In the genomic region with DNA sequence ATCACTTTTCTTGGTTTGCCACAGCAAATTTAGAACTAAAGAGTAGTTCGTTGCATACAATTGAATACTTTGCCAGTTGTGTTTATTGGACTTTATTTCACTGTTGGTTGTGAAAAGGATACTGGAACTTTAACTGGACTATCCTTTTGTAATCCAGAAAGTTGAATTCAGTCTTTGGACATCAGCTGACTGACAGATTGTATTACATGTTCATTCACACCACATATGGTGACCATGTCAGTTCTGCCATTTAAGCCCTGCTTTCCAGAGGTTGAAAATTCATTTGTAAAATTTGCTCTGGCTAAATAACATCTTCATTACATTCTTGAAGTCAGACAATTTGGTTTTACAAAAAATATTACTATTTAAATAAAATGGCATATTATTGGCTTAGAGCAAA, we compare ENCODE assay signal across 26 cellular contexts.
"Had no signal": no experiment of that assay in that cellular context is flagged by ENCODE, and none has a peak within 500 bp of the region (broad histone marks: within the 10 kb centered on the region; RNA-seq: fewer than 3 reads in every experiment).

No MANE protein-coding gene starts in this region.

- ATAC-seq: natural killer cell treated with Interleukin-12 subunit alpha and Interleukin-12 subunit beta and Interleukin-15 and Interleukin-18, amount 100 ng/mL, for 72 hours; pancreas; right cardiac atrium; right lobe of liver; stimulated activated effector memory CD8-positive, alpha-beta T cell treated with anti-CD3 and anti-CD28 coated beads, Interleukin-12 subunit alpha, Interleukin-12 subunit beta, amount 100 ng/mL, for 72 hours; stimulated activated naive B cell treated with anti-CD40 and anti-IgM and Interleukin-4, amounts not matched to agents 10 μg/mL and 1 μg/mL and 100 μg/mL, for 72 hours had no signal

- H3K4me1 Mint-ChIP-seq: nephron progenitor cell; neural crest cell; stimulated activated effector memory CD8-positive, alpha-beta T cell treated with anti-CD3 and anti-CD28 coated beads, Interleukin-12 subunit alpha, Interleukin-12 subunit beta, amount 100 ng/mL, for 72 hours; stimulated activated naive B cell treated with anti-CD40 and anti-IgM and Interleukin-4, amounts not matched to agents 10 μg/mL and 1 μg/mL and 100 μg/mL, for 72 hours had no signal

- DNase-seq: nephron progenitor cell; nucleus accumbens; pancreas; right cardiac atrium; right lobe of liver; sigmoid colon; small intestine; stimulated activated CD4-positive, alpha-beta T cell treated with anti-CD3 and anti-CD28 coated beads, Interleukin-15, amount 100 ng/mL, for 24 hours; stimulated activated CD4-positive, alpha-beta T cell treated with anti-CD3 and anti-CD28 coated beads, Interleukin-2, amount 100 ng/mL, for 24 hours; stimulated activated CD4-positive, alpha-beta T cell treated with anti-CD3 and anti-CD28 coated beads, Interleukin-2, amount 100 ng/mL, for 48 hours; stimulated activated CD4-positive, alpha-beta T cell treated with anti-CD3 and anti-CD28 coated beads, Interleukin-4, amount 100 ng/mL, for 24 hours; stimulated activated naive B cell treated with anti-CD40 and anti-IgM and Interleukin-4, amounts not matched to agents 10 μg/mL and 1 μg/mL and 100 μg/mL, for 72 hours; stimulated activated naive CD4-positive, alpha-beta T cell treated with Interleukin-2 at 50 U/mL for 16 hours; stomach; thyroid gland; trophoblast cell; upper lobe of left lung had no signal

- H3K9me3 Mint-ChIP-seq: natural killer cell treated with Interleukin-12 subunit alpha and Interleukin-12 subunit beta and Interleukin-15 and Interleukin-18, amount 100 ng/mL, for 72 hours; nephron progenitor cell; neural crest cell; stimulated activated effector memory CD8-positive, alpha-beta T cell treated with anti-CD3 and anti-CD28 coated beads, Interleukin-12 subunit alpha, Interleukin-12 subunit beta, amount 100 ng/mL, for 72 hours; stimulated activated naive B cell treated with anti-CD40 and anti-IgM and Interleukin-4, amounts not matched to agents 10 μg/mL and 1 μg/mL and 100 μg/mL, for 72 hours; stimulated activated naive CD8-positive, alpha-beta T cell treated with anti-CD3 and anti-CD28 coated beads, Interleukin-15, Interleukin-2, amounts not matched to agents 100 ng/mL and 50 ng/mL, for 24 hours had no signal

- H3K27me3 ChIP-seq: neutrophil, pancreas, right lobe of liver, sigmoid colon, stomach, thyroid gland, tibial nerve, upper lobe of left lung, vagina had no signal

- H3K27ac Mint-ChIP-seq: natural killer cell treated with Interleukin-12 subunit alpha and Interleukin-12 subunit beta and Interleukin-15 and Interleukin-18, amount 100 ng/mL, for 72 hours; nephron progenitor cell; stimulated activated effector memory CD8-positive, alpha-beta T cell treated with anti-CD3 and anti-CD28 coated beads, Interleukin-12 subunit alpha, Interleukin-12 subunit beta, amount 100 ng/mL, for 72 hours; stimulated activated naive B cell treated with anti-CD40 and anti-IgM and Interleukin-4, amounts not matched to agents 10 μg/mL and 1 μg/mL and 100 μg/mL, for 72 hours; stimulated activated naive CD8-positive, alpha-beta T cell treated with anti-CD3 and anti-CD28 coated beads, Interleukin-15, Interleukin-2, amounts not matched to agents 100 ng/mL and 50 ng/mL, for 24 hours had no signal

- H3K4me3 ChIP-seq: pancreas, prostate gland, right lobe of liver, sigmoid colon, stomach, thoracic aorta, thyroid gland, tibial nerve, upper lobe of left lung, vagina had no signal

- H3K9me3 ChIP-seq: neutrophil, pancreas, prostate gland, right lobe of liver, sigmoid colon, stomach, thoracic aorta, thyroid gland, tibial nerve, upper lobe of left lung, vagina had no signal

- H3K36me3 ChIP-seq: neutrophil, prostate gland had no signal

- H3K27ac ChIP-seq: neutrophil, pancreas, prostate gland, right lobe of liver, sigmoid colon, stomach, thoracic aorta, thyroid gland, tibial nerve, upper lobe of left lung, vagina had no signal

- H3K27me3 Mint-ChIP-seq: natural killer cell treated with Interleukin-12 subunit alpha and Interleukin-12 subunit beta and Interleukin-15 and Interleukin-18, amount 100 ng/mL, for 72 hours; stimulated activated naive B cell treated with anti-CD40 and anti-IgM and Interleukin-4, amounts not matched to agents 10 μg/mL and 1 μg/mL and 100 μg/mL, for 72 hours; stimulated activated naive CD8-positive, alpha-beta T cell treated with anti-CD3 and anti-CD28 coated beads, Interleukin-15, Interleukin-2, amounts not matched to agents 100 ng/mL and 50 ng/mL, for 24 hours had no signal

- H3K4me3 Mint-ChIP-seq: natural killer cell treated with Interleukin-12 subunit alpha and Interleukin-12 subunit beta and Interleukin-15 and Interleukin-18, amount 100 ng/mL, for 72 hours; nephron progenitor cell; neural crest cell; stimulated activated effector memory CD8-positive, alpha-beta T cell treated with anti-CD3 and anti-CD28 coated beads, Interleukin-12 subunit alpha, Interleukin-12 subunit beta, amount 100 ng/mL, for 72 hours; stimulated activated naive B cell treated with anti-CD40 and anti-IgM and Interleukin-4, amounts not matched to agents 10 μg/mL and 1 μg/mL and 100 μg/mL, for 72 hours; stimulated activated naive CD8-positive, alpha-beta T cell treated with anti-CD3 and anti-CD28 coated beads, Interleukin-15, Interleukin-2, amounts not matched to agents 100 ng/mL and 50 ng/mL, for 24 hours had no signal

- H3K4me1 ChIP-seq: pancreas, prostate gland, sigmoid colon, stomach, thyroid gland, tibial nerve, upper lobe of left lung, vagina had no signal
